Comparison of ENCODE assay signal across 14 cellular contexts in genomic region chr6:13470240-13471140, GRCh38. TPM values are rescaled to one million over a fixed set of nuclear protein-coding genes. Genes with fewer than 3 reads are reported as not detected.
DNase-seq lines count a peak whose midpoint lies in the region; ATAC-seq and TF ChIP-seq lines count a peak whose summit lies in the region.
"Had no signal": no experiment of that assay in that cellular context is flagged by ENCODE, and none has a peak within 500 bp of the region (broad histone marks: within the 10 kb centered on the region; RNA-seq: fewer than 3 reads in every experiment).

No MANE protein-coding gene starts in this region.

- H3K27ac ChIP-seq in cingulate gyrus (ENCODE audit: low read depth, low read length) (peak overlapping the region; percentile 92), layer of hippocampus (ENCODE audit: low read depth, low read length) (peak overlapping the region; percentile 33)
- H3K27ac ChIP-seq: breast epithelium, GM23248, PC-9, uterus had no signal

- intact Hi-C loops in natural killer cell (cut with micrococcal nuclease): no loop called here

- no peak for TF ChIP-seq CTCF in natural killer cell (IDR thresholded peaks at IDR 0.05)

- no peaks in the 10 kb centered on the region for H3K36me3 Mint-ChIP-seq in natural killer cell
- no peaks in the 10 kb centered on the region for H3K36me3 Mint-ChIP-seq in natural killer cell treated with Interleukin-12 subunit alpha and Interleukin-12 subunit beta and Interleukin-15 and Interleukin-18, amount 100 ng/mL, for 72 hours

- ATAC-seq in natural killer cell: no peak
- ATAC-seq in natural killer cell treated with Interleukin-12 subunit alpha and Interleukin-12 subunit beta and Interleukin-15 and Interleukin-18, amount 100 ng/mL, for 72 hours: no peak

- H3K4me1 Mint-ChIP-seq in natural killer cell: peaks cover 87 to 88% of the 10 kb centered on the region in 2 donors
- H3K4me1 Mint-ChIP-seq in natural killer cell treated with Interleukin-12 subunit alpha and Interleukin-12 subunit beta and Interleukin-15 and Interleukin-18, amount 100 ng/mL, for 72 hours (ENCODE audit: low read depth in 2 of 2): peaks cover 44 to 61% of the 10 kb centered on the region in 2 donors

- peak overlapping the region; percentile 64 to 79 for H3K27ac Mint-ChIP-seq in natural killer cell
- H3K27ac Mint-ChIP-seq in natural killer cell treated with Interleukin-12 subunit alpha and Interleukin-12 subunit beta and Interleukin-15 and Interleukin-18, amount 100 ng/mL, for 72 hours: peak overlapping the region in 1 of 2 donors; percentile 43

- H3K9me3 Mint-ChIP-seq in natural killer cell: no peaks in the 10 kb centered on the region
- H3K9me3 Mint-ChIP-seq in natural killer cell treated with Interleukin-12 subunit alpha and Interleukin-12 subunit beta and Interleukin-15 and Interleukin-18, amount 100 ng/mL, for 72 hours: no peaks in the 10 kb centered on the region

- no peak overlapping the region for H3K4me3 Mint-ChIP-seq in natural killer cell
- H3K4me3 Mint-ChIP-seq in natural killer cell treated with Interleukin-12 subunit alpha and Interleukin-12 subunit beta and Interleukin-15 and Interleukin-18, amount 100 ng/mL, for 72 hours: no peak overlapping the region

- peak; percentile 4 for DNase-seq in natural killer cell
- no peak for DNase-seq in natural killer cell treated with Interleukin-12 subunit alpha and Interleukin-12 subunit beta and Interleukin-15 and Interleukin-18, amount 100 ng/mL, for 72 hours (ENCODE audit: low spot score)
- no peak for DNase-seq in NCI-H1930 (lab: John Stamatoyannopoulos, UW)
- no peak for DNase-seq in activated effector memory CD4-positive, alpha-beta T cell treated with anti-CD3 and anti-CD28 coated beads, Interleukin-2, amount 50 U/mL, for 16 hours
- DNase-seq in NCI-H146 treated with DMSO at 0.1 percent for 48 hours (lab: John Stamatoyannopoulos, UW; ENCODE audit: unreplicated experiment): no peak
- no peak for DNase-seq in central memory CD4-positive, alpha-beta T cell
- DNase-seq: activated CD4-positive, alpha-beta T cell treated with anti-CD3 and anti-CD28 coated beads, Interleukin-2, amount 50 U/mL, for 1 hour; GM23248; NCI-H2081 treated with DMSO at 0.1 percent for 48 hours; PC-9; uterus had no signal

- H3K27me3 ChIP-seq in layer of hippocampus (ENCODE audit: control insufficient read depth, insufficient read depth, low read length): no peaks in the 10 kb centered on the region
- H3K27me3 ChIP-seq: breast epithelium, uterus had no signal

- no peaks in the 10 kb centered on the region for H3K27me3 Mint-ChIP-seq in natural killer cell (ENCODE audit: low read depth in 2 of 2)
- H3K27me3 Mint-ChIP-seq in natural killer cell treated with Interleukin-12 subunit alpha and Interleukin-12 subunit beta and Interleukin-15 and Interleukin-18, amount 100 ng/mL, for 72 hours: no peaks in the 10 kb centered on the region

RNA-seq across cellular contexts. Expression of gene GFOD1, which starts 16.9 kb away (rescaled TPM):
- total RNA-seq in natural killer cell: 10 to 100 TPM; 59.7 to 74.5 (median 71.2) TPM
- total RNA-seq in natural killer cell treated with Interleukin-12 subunit alpha and Interleukin-12 subunit beta and Interleukin-15 and Interleukin-18, amount 100 ng/mL, for 72 hours: 10 to 100 TPM in 1 of 2 donors, 1 to 10 TPM in 1; 9.7 to 12.1 TPM

Comparison
In these comparisons a context has a peak if more than half of its experiments do, and no peak if none do; other contexts are left out.
1. RNA of gene GFOD1, which starts 16.9 kb away (total RNA-seq): 59.7 to 74.5 TPM in natural killer cell; 9.7 to 12.1 TPM in natural killer cell treated with Interleukin-12 subunit alpha and Interleukin-12 subunit beta and Interleukin-15 and Interleukin-18, amount 100 ng/mL, for 72 hours; every median in the first group is over 4 times any median in the second.